ENCODE assay signal across 8 cellular contexts in the genomic region with DNA sequence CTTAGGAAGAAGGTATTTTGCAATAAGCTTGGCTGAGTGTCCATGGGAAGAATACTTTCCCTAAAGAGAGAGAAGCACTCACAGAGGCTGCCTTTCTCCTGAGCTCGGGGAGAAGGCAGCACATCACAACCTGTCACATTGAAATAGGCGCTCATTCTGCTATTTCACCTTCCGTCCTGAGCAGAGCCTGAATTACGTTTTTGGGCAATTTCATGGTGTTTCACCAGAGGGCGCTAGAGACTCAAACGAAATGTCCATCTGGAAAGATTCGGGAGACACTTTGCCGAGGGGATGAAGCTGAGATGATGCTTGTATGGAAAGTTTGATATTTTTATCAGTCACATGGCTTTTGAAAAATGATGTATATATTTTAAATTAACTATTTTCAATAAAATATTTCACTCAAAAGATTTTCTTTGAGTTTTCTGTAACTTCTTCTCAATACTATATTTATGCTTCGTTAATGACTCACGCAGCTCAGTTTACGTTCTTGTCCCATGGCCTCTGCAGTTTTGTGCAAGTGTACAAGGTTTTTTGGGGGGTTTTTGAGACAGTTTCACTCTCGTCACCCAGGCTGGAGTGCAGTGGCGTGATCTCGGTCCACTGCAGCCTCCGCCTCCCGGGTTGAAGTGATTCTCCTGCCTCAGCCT. TPM values are rescaled to one million over a fixed set of nuclear protein-coding genes. Genes with fewer than 3 reads are reported as not detected.
DNase-seq lines count a peak whose midpoint lies in the region; ATAC-seq and TF ChIP-seq lines count a peak whose summit lies in the region.

No MANE protein-coding gene starts in this region.

- no peaks in the 10 kb centered on the region for H3K9me3 ChIP-seq in AG04450 (ENCODE audit: control insufficient read depth, insufficient read depth, low read length)
- no peaks in the 10 kb centered on the region for H3K9me3 ChIP-seq in neural cell (ENCODE audit: low read length)

- H3K4me2 ChIP-seq in neural cell (ENCODE audit: low read length): no peak overlapping the region

- no peaks in the 10 kb centered on the region for H3F3A ChIP-seq in neural cell (ENCODE audit: insufficient read depth, low read length, poor library complexity, severe bottlenecking)

- ATAC-seq in GM18861 (IDR thresholded peaks at IDR 0.05; ENCODE audit: unreplicated experiment): no peak
- ATAC-seq in GM19455 (IDR thresholded peaks at IDR 0.05; ENCODE audit: unreplicated experiment): no peak

- peak; percentile 6 for DNase-seq in AG04450 (ENCODE audit: low read depth, low spot score)
- peak; percentile 12 for DNase-seq in GM04504 (ENCODE audit: low read depth)
- peak; percentile 67 for DNase-seq in NCI-H1694 treated with DMSO at 0.1 percent for 48 hours (lab: John Stamatoyannopoulos, UW)
- DNase-seq in activated CD8-positive, alpha-beta memory T cell treated with anti-CD3 and anti-CD28 coated beads, Interleukin-2, amount 50 U/mL, for 4 hours: peak; percentile 50
- peak; percentile 66 for DNase-seq in fibroblast of peridontal ligament (ENCODE audit: extremely low read depth)

- peak; percentile 82 for TF ChIP-seq RAD21 in neural cell (conservative IDR thresholded peaks at IDR 0.05)

- no peaks in the 10 kb centered on the region for H3K36me3 ChIP-seq in neural cell (ENCODE audit: insufficient read depth, low read length)

- TF ChIP-seq CTCF in AG04450 (IDR thresholded peaks at IDR 0.05; ENCODE audit: low read depth, low read length): peak; percentile 80
- peak; percentile 81 for TF ChIP-seq CTCF in neural cell (IDR thresholded peaks at IDR 0.05; ENCODE audit: poor library complexity, severe bottlenecking)

- TF ChIP-seq EP300 in neural cell (conservative IDR thresholded peaks at IDR 0.05; ENCODE audit: poor library complexity, severe bottlenecking): no peak

- no peak overlapping the region for H2AFZ ChIP-seq in neural cell (ENCODE audit: low read depth, low read length)

- H3K4me3 ChIP-seq in AG04450 (ENCODE audit: low read depth, low read length) (no peak overlapping the region), neural cell (ENCODE audit: low read length) (no peak overlapping the region)

- H3K9ac ChIP-seq in neural cell (ENCODE audit: low read length): no peak overlapping the region

- H3K27ac ChIP-seq in AG04450 (ENCODE audit: low read depth, low read length) (no peak overlapping the region), neural cell (ENCODE audit: low read length) (no peak overlapping the region)

- POLR2A ChIA-PET in AG04450 (lab: Yijun Ruan, JAX): interaction anchor here (1.0 kb wide), 1 partner anchor 104 kb away, joined by 3 read pairs; no protein-coding TSS in a partner anchor

- H3K27me3 ChIP-seq in AG04450 (ENCODE audit: control insufficient read depth, insufficient read depth, low read length) (peaks cover under 1% of the 10 kb centered on the region), neural cell (ENCODE audit: insufficient read depth, low read depth, low read length) (no peaks in the 10 kb centered on the region)

- no peaks in the 10 kb centered on the region for H3K79me2 ChIP-seq in neural cell (replicated peaks; ENCODE audit: insufficient read depth, low read length)

- no peaks in the 10 kb centered on the region for H4K20me1 ChIP-seq in neural cell (ENCODE audit: insufficient read depth)

- no peaks in the 10 kb centered on the region for H3K9me2 ChIP-seq in neural cell (ENCODE audit: insufficient read depth, low read length)

- CTCF ChIA-PET in AG04450 (lab: Charles Lee): interaction anchor here (0.6 to 7.8 kb wide), 24 partner anchors 9 to 309 kb away, joined by 3 to 175 read pairs (median 6); partner anchors contain the start of gene CCDC77

TF ChIP-seq in neural cell, 6 proteins besides CTCF, POLR2A, EP300 and RAD21:
- no peak for TF ChIP-seq REST (IDR thresholded peaks at IDR 0.05; ENCODE audit: borderline replicate concordance)
- peak; percentile 90 for TF ChIP-seq SMC3 (conservative IDR thresholded peaks at IDR 0.05; ENCODE audit: poor library complexity)
- TF ChIP-seq MXI1 (conservative IDR thresholded peaks at IDR 0.05; ENCODE audit: poor library complexity, severe bottlenecking): no peak

RNA-seq across cellular contexts. Expression of gene B4GALNT3, which starts 17.4 kb away (rescaled TPM):
- polyA plus RNA-seq in AG04450 (2011; rRNA removed) (not detected in 2 replicates), neural cell (5.1 and 6.7 TPM in 2 replicates)
- not detected in 2 replicates for polyA minus RNA-seq in AG04450 (2011; rRNA and poly(A)+ RNA removed)
- 2.4 TPM in 2 replicates for polyA minus RNA-seq in neural cell

RNA-seq across cellular contexts. Expression of gene CCDC77, which starts 40.9 kb away (rescaled TPM):
- polyA plus RNA-seq in AG04450 (2011; rRNA removed): 5.6 and 7.3 TPM in 2 replicates
- polyA minus RNA-seq in AG04450 (2011; rRNA and poly(A)+ RNA removed): 5.9 and 6.3 TPM in 2 replicates
- polyA plus RNA-seq in neural cell: 30.6 and 42.9 TPM in 2 replicates
- polyA minus RNA-seq in neural cell: 29.7 and 42.3 TPM in 2 replicates

RNA-seq across cellular contexts. Expression of gene KDM5A, which starts 53.2 kb away (rescaled TPM):
- polyA plus RNA-seq in AG04450 (2011; rRNA removed): 28.1 and 33.9 TPM in 2 replicates
- 128 and 130 TPM in 2 replicates for polyA minus RNA-seq in AG04450 (2011; rRNA and poly(A)+ RNA removed)
- 11.2 and 22.1 TPM in 2 replicates for polyA plus RNA-seq in neural cell
- 121 and 133 TPM in 2 replicates for polyA minus RNA-seq in neural cell

Comparison
In these comparisons a context has a peak if more than half of its experiments do, and no peak if none do; other contexts are left out.
1. DNase-seq: peak in every context shown above with its lines; median percentile 67 in NCI-H1694 treated with DMSO at 0.1 percent for 48 hours; 66 in fibroblast of peridontal ligament; 50 in activated CD8-positive, alpha-beta memory T cell treated with anti-CD3 and anti-CD28 coated beads, Interleukin-2, amount 50 U/mL, for 4 hours; 12 in GM04504; 6 in AG04450.